1 cellular context compared by ENCODE assay signal in the genomic region with DNA sequence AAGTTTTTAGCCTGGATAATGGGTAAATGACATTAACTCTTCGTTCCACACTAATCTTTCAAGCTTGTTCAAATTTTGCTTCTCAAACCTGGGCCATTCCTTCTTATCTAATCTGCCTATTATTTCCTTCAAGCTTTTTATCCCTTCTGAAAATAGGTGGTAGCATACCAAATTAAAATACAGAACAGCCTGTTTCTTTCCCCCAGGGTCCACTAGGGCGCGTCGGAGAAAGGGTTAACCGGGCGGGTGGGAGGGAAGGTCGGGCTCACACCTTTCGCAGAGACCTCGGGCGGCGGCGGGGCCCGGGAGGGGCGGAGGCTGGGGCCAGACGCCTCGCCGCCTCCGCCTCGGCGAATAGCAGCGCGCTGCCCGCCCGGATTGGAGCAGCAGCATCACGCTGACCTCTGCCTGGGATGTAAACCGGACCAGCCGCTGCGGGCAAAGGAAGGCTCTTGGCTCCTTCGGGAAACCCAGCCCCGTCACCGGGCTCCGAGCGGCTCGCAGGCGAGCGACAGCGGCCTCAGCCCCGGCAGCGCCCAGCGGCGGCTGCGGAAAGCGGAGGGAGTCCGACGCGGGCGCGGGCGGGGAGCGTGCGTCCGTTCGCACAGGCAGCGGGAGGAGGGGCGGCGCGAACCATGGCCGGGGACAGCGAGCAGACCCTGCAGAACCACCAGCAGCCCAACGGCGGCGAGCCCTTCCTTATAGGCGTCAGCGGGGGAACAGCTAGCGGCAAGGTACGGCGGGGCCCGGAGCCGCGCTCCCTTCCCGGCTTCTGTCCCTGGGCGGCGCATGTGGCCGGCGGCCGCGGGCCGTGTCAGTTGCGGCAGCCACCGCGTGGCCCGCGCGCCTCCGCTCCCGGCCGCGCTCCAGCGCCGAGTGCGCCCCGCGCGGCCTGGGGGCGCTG.
TF ChIP-seq lines count a peak whose summit lies in the region.

Gene UCK2, plus strand, starts transcription at position 416 of the 904 bp plus-strand sequence. Its CDS starts 220 bp downstream, at position 636.

TF ChIP-seq in K562, 482 proteins besides CTCF, POLR2A, EP300 and RAD21 (continued from another document and continues in another):
- TF ChIP-seq, protein P1, sequence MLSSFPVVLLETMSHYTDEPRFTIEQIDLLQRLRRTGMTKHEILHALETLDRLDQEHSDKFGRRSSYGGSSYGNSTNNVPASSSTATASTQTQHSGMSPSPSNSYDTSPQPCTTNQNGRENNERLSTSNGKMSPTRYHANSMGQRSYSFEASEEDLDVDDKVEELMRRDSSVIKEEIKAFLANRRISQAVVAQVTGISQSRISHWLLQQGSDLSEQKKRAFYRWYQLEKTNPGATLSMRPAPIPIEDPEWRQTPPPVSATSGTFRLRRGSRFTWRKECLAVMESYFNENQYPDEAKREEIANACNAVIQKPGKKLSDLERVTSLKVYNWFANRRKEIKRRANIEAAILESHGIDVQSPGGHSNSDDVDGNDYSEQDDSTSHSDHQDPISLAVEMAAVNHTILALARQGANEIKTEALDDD (IDR thresholded peaks at IDR 0.05): no peak
- TF ChIP-seq NCOA6 (IDR thresholded peaks at IDR 0.05): no peak; the same call in 1 of the 2 replicates
- TF ChIP-seq PHF20 (IDR thresholded peaks at IDR 0.05; ENCODE audit: partially characterized antibody): no peak
- TF ChIP-seq BRD4 (IDR thresholded peaks at IDR 0.05): no peak; the same call in 1 of the 2 replicates
- TF ChIP-seq FOXA1 (IDR thresholded peaks at IDR 0.05; ENCODE audit: borderline replicate concordance): no peak
- TF ChIP-seq ZFPM2 (CRISPR knock-in tag; IDR thresholded peaks at IDR 0.05): no peak; the same call in 1 of the 2 replicates
- TF ChIP-seq SIN3B (IDR thresholded peaks at IDR 0.05; ENCODE audit: low read depth): peak; percentile 58
- no peak for TF ChIP-seq XRCC3 (IDR thresholded peaks at IDR 0.05)
- TF ChIP-seq, protein P2, sequence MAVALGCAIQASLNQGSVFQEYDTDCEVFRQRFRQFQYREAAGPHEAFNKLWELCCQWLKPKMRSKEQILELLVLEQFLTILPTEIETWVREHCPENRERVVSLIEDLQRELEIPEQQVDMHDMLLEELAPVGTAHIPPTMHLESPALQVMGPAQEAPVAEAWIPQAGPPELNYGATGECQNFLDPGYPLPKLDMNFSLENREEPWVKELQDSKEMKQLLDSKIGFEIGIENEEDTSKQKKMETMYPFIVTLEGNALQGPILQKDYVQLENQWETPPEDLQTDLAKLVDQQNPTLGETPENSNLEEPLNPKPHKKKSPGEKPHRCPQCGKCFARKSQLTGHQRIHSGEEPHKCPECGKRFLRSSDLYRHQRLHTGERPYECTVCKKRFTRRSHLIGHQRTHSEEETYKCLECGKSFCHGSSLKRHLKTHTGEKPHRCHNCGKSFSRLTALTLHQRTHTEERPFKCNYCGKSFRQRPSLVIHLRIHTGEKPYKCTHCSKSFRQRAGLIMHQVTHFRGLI (CRISPR knock-in tag; IDR thresholded peaks at IDR 0.05): no peak
- peak; percentile 49; the same call in 1 of the 2 replicates for TF ChIP-seq AFF4 (CRISPR knock-in tag; IDR thresholded peaks at IDR 0.05)
- TF ChIP-seq PTTG1 (tag; IDR thresholded peaks at IDR 0.05; ENCODE audit: low read depth): no peak
- no peak for TF ChIP-seq ZFP36 (IDR thresholded peaks at IDR 0.05; ENCODE audit: low read depth, low read length, partially characterized antibody)
- no peak for TF ChIP-seq NR4A1 (CRISPR knock-in tag; IDR thresholded peaks at IDR 0.05)
- no peak for TF ChIP-seq NR4A1 (tag; IDR thresholded peaks at IDR 0.05)
- TF ChIP-seq MEF2A (IDR thresholded peaks at IDR 0.05; ENCODE audit: control insufficient read depth, low read depth, low read length): no peak
- TF ChIP-seq ZNF134 (CRISPR knock-in tag; conservative IDR thresholded peaks at IDR 0.05): no peak
- no peak for TF ChIP-seq RUNX1 (IDR thresholded peaks at IDR 0.05; ENCODE audit: low read depth)
- no peak for TF ChIP-seq PRMT5 (CRISPR knock-in tag; IDR thresholded peaks at IDR 0.05)
- TF ChIP-seq POLR3A (IDR thresholded peaks at IDR 0.05; ENCODE audit: borderline replicate concordance, extremely low read depth, insufficient read depth, insufficient read length): no peak
- no peak for TF ChIP-seq ZNF3 (CRISPR knock-in tag; IDR thresholded peaks at IDR 0.05)
- no peak for TF ChIP-seq MCM2 (IDR thresholded peaks at IDR 0.05; ENCODE audit: low read depth)
- TF ChIP-seq NFIX (CRISPR knock-in tag; IDR thresholded peaks at IDR 0.05; ENCODE audit: low read depth): no peak
- no peak for TF ChIP-seq MIER1 (IDR thresholded peaks at IDR 0.05; ENCODE audit: low read depth)
- TF ChIP-seq, protein P3, sequence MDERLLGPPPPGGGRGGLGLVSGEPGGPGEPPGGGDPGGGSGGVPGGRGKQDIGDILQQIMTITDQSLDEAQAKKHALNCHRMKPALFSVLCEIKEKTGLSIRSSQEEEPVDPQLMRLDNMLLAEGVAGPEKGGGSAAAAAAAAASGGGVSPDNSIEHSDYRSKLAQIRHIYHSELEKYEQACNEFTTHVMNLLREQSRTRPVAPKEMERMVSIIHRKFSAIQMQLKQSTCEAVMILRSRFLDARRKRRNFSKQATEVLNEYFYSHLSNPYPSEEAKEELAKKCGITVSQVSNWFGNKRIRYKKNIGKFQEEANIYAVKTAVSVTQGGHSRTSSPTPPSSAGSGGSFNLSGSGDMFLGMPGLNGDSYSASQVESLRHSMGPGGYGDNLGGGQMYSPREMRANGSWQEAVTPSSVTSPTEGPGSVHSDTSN (CRISPR knock-in tag; IDR thresholded peaks at IDR 0.05; ENCODE audit: low read depth): no peak
- TF ChIP-seq, protein P3 (tag; conservative IDR thresholded peaks at IDR 0.05; ENCODE audit: low read depth): no peak
- no peak for TF ChIP-seq MCM3 (IDR thresholded peaks at IDR 0.05)
- TF ChIP-seq ZC3H8 (IDR thresholded peaks at IDR 0.05): no peak
- no peak for TF ChIP-seq TAF15 (IDR thresholded peaks at IDR 0.05; ENCODE audit: low read depth, low read length)
- no peak for TF ChIP-seq SMARCC2 (IDR thresholded peaks at IDR 0.05; ENCODE audit: low read depth)
- TF ChIP-seq ZNF609 (CRISPR knock-in tag; IDR thresholded peaks at IDR 0.05; ENCODE audit: borderline replicate concordance): no peak
- TF ChIP-seq TSC22D4 (tag; IDR thresholded peaks at IDR 0.05): no peak
- TF ChIP-seq GTF2E2 (tag; IDR thresholded peaks at IDR 0.05): no peak
- TF ChIP-seq MITF (IDR thresholded peaks at IDR 0.05): no peak
- TF ChIP-seq RFX7 (CRISPR knock-in tag; IDR thresholded peaks at IDR 0.05): no peak
- TF ChIP-seq ATF6 (CRISPR knock-in tag; IDR thresholded peaks at IDR 0.05): no peak
- no peak for TF ChIP-seq POLR2AphosphoS2 (IDR thresholded peaks at IDR 0.05; ENCODE audit: low read length)
- TF ChIP-seq ZNF57 (CRISPR knock-in tag; IDR thresholded peaks at IDR 0.05): no peak
